ENCODE assay signal across 31 cellular contexts in genomic region chr16:88395669-88396584, GRCh38.
"Had no signal": no experiment of that assay in that cellular context is flagged by ENCODE, and none has a peak within 500 bp of the region (broad histone marks: within the 10 kb centered on the region; RNA-seq: fewer than 3 reads in every experiment).

No MANE protein-coding gene starts in this region.

- H3K4me2 ChIP-seq: neural progenitor cell had no signal

- H2AFZ ChIP-seq: neural progenitor cell had no signal

- H3K4me3 Mint-ChIP-seq: immature natural killer cell; mesothelial cell of epicardium; naive B cell; natural killer cell; nephron progenitor cell; neural progenitor cell; stimulated activated naive B cell treated with anti-CD40 and anti-IgM and Interleukin-4, amounts not matched to agents 10 μg/mL and 1 μg/mL and 100 μg/mL, for 72 hours had no signal

- H3K27me3 ChIP-seq: neural progenitor cell, ovary, right atrium auricular region, testis, thyroid gland had no signal

- H3K9me3 ChIP-seq: left lung, lower lobe of right lung, ovary, right atrium auricular region, stomach, testis, thyroid gland, upper lobe of right lung had no signal

- H3K4me1 ChIP-seq: left lung, lower lobe of right lung, neural progenitor cell, right atrium auricular region, testis, thyroid gland, upper lobe of right lung had no signal

- H3K36me3 ChIP-seq: left lung, lower lobe of right lung, neural progenitor cell, ovary, right atrium auricular region, stomach, thyroid gland, upper lobe of right lung had no signal

- H3K27ac ChIP-seq: left lung, lower lobe of right lung, neural progenitor cell, ovary, right atrium auricular region, skin epidermis, stomach, testis, thyroid gland, upper lobe of right lung had no signal

- H3K9me3 Mint-ChIP-seq: immature natural killer cell, mesothelial cell of epicardium, natural killer cell had no signal

- FAIRE-seq: islet of Langerhans, kidney, urothelium cell line had no signal

- H3K9ac ChIP-seq: neural progenitor cell had no signal

- H3K4me1 Mint-ChIP-seq: mesothelial cell of epicardium; neural progenitor cell; stimulated activated naive B cell treated with anti-CD40 and anti-IgM and Interleukin-4, amounts not matched to agents 10 μg/mL and 1 μg/mL and 100 μg/mL, for 72 hours had no signal

- H3K36me3 Mint-ChIP-seq: naive B cell; natural killer cell; neural progenitor cell; stimulated activated naive B cell treated with anti-CD40 and anti-IgM and Interleukin-4, amounts not matched to agents 10 μg/mL and 1 μg/mL and 100 μg/mL, for 72 hours had no signal

- DNase-seq: hypothalamus; immature natural killer cell; kidney; left colon; left lung; lower lobe of right lung; mammary epithelial cell; mesenchymal stem cell; naive B cell; natural killer cell; nephron progenitor cell; ovary; stimulated activated CD4-positive, alpha-beta T cell treated with anti-CD3 and anti-CD28 coated beads, Interleukin-12 subunit alpha, Interleukin-12 subunit beta, amount 100 ng/mL, for 4 hours; stimulated activated CD4-positive, alpha-beta T cell treated with anti-CD3 and anti-CD28 coated beads, Interleukin-15, amount 100 ng/mL, for 24 hours; stimulated activated CD4-positive, alpha-beta T cell treated with anti-CD3 and anti-CD28 coated beads, Interleukin-2, amount 100 ng/mL, for 24 hours; stimulated activated CD4-positive, alpha-beta T cell treated with anti-CD3 and anti-CD28 coated beads, Interleukin-4, amount 100 ng/mL, for 1 hour; stimulated activated naive B cell treated with anti-CD40 and anti-IgM and Interleukin-4, amounts not matched to agents 10 μg/mL and 1 μg/mL and 100 μg/mL, for 72 hours; stimulated activated naive CD8-positive, alpha-beta T cell treated with anti-CD3 and anti-CD28 coated beads, Interleukin-15, Interleukin-2, amounts not matched to agents 100 U/mL and 50 U/mL, for 24 hours; stomach; testis; thyroid gland; trophoblast cell; upper lobe of right lung had no signal

- H3K4me3 ChIP-seq: left lung, lower lobe of right lung, neural progenitor cell, ovary, right atrium auricular region, skin epidermis, stomach, testis, thyroid gland, upper lobe of right lung had no signal

- H3K27ac Mint-ChIP-seq: immature natural killer cell; mesothelial cell of epicardium; naive B cell; natural killer cell; nephron progenitor cell; neural progenitor cell; progenitor cell of endocrine pancreas; stimulated activated naive B cell treated with anti-CD40 and anti-IgM and Interleukin-4, amounts not matched to agents 10 μg/mL and 1 μg/mL and 100 μg/mL, for 72 hours had no signal

- ATAC-seq: left colon; left lung; lower lobe of right lung; natural killer cell; sciatic nerve; stimulated activated naive B cell treated with anti-CD40 and anti-IgM and Interleukin-4, amounts not matched to agents 10 μg/mL and 1 μg/mL and 100 μg/mL, for 72 hours; stimulated activated naive CD8-positive, alpha-beta T cell treated with anti-CD3 and anti-CD28 coated beads, Interleukin-15, Interleukin-2, amounts not matched to agents 100 U/mL and 50 U/mL, for 24 hours; upper lobe of right lung had no signal
